ENCODE assay signal across 1 cellular context in the genomic region with DNA sequence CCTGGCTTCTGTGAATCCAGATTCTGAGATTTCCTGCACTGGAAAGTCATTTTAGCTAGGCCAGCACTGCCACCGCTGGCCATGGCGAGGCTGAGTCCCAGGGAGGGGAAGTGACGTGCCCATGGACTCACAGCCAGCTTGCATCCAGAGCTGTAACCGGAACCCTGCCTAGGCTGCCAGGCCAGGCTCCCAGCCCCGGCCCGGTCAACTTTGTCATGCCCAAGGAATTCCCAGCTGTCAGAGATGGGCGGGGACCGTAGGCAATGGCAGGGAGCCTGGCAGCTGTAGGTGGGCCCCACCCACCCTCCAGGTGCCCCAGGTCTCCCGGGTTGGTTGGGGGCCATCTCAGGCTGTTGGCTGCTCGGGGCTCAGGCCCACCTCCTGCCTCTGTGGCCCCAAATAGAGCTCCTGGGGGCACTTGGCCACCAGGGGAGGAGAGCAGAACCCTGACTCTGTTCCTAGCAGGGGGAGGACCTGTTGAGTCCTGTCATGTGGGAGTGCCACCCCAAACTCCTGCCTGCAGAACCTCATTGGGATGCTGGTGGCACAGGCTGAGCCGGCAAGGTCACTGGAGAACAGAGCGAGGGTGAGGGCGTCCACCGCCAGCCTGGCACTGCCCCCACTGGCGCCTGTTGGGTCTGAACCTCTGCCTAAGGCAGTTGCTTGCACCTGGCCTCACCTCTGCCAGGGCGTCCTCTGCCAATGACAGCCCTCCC.
TF ChIP-seq lines count a peak whose summit lies in the region.

No MANE protein-coding gene starts in this region.

TF ChIP-seq in IMR-90, 13 proteins besides CTCF, POLR2A, EP300 and RAD21:
- TF ChIP-seq MAZ (IDR thresholded peaks at IDR 0.05; ENCODE audit: borderline replicate concordance, low read depth, low read length) (peak; percentile 10; the same call in 1 of the 2 replicates), SMC3 (IDR thresholded peaks at IDR 0.05; ENCODE audit: low read depth, low read length) (no peak)
